19 cellular contexts compared by ENCODE assay signal in the genomic region with DNA sequence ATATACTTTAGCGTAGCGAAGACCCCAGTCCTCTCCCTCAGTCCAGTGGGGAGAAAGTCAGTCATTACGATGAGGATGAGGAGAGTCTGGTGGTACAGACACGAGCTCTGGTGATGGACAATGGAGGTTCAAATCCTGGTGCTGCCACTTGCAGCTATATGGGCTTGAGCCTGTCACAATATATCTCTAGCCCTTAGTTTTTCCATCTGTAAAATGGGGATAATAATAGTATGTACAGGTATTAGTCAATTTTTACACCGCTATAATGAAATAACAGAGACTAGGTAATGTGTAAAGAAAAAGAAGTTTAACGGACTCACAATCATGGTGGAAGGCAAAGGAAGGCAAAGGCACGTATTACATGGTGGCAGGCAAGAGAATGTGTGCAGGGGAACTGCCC.
"Had no signal": no experiment of that assay in that cellular context is flagged by ENCODE, and none has a peak within 500 bp of the region (broad histone marks: within the 10 kb centered on the region; RNA-seq: fewer than 3 reads in every experiment).

No MANE protein-coding gene starts in this region.

- H3K27me3 Mint-ChIP-seq: activated CD4-positive, alpha-beta T cell treated with anti-CD3 and anti-CD28 coated beads, Interleukin-2, amount 10 ng/mL, durations not matched to agents 7 days and 5 days; activated naive CD8-positive, alpha-beta T cell; central memory CD8-positive, alpha-beta T cell had no signal

- H3K9me3 Mint-ChIP-seq: central memory CD8-positive, alpha-beta T cell; neural crest cell had no signal

- H3K4me2 ChIP-seq: smooth muscle cell had no signal

- DNase-seq: activated CD4-positive, alpha-beta T cell treated with anti-CD3 and anti-CD28 coated beads, Interleukin-2, amount 10 ng/mL, durations not matched to agents 7 days and 5 days; activated gamma-delta T cell treated with Interleukin-2 at 50 U/mL for 16 hours; activated T-cell treated with anti-CD3 and anti-CD28 coated beads, Interleukin-2, amount 50 U/mL, for 1 hour; amniotic stem cell; effector memory CD4-positive, alpha-beta T cell; foreskin keratinocyte; left lung; midbrain; occipital lobe; sigmoid colon; stimulated activated CD4-positive, alpha-beta T cell treated with anti-CD3 and anti-CD28 coated beads, Interleukin-15, amount 100 ng/mL, for 24 hours; stimulated activated naive CD4-positive, alpha-beta T cell had no signal

- FAIRE-seq: colon had no signal

- H3K27ac ChIP-seq: breast epithelium, foreskin keratinocyte, left lung, sigmoid colon had no signal

- H3K9me3 ChIP-seq: breast epithelium, left lung, sigmoid colon had no signal

- H3K4me3 Mint-ChIP-seq: activated CD4-positive, alpha-beta T cell treated with anti-CD3 and anti-CD28 coated beads, Interleukin-2, amount 10 ng/mL, durations not matched to agents 7 days and 5 days; activated naive CD8-positive, alpha-beta T cell; central memory CD8-positive, alpha-beta T cell; neural crest cell had no signal

- H3K27me3 ChIP-seq: breast epithelium, foreskin keratinocyte, left lung, sigmoid colon had no signal

- ATAC-seq: activated CD4-positive, CD25-positive, alpha-beta regulatory T cell treated with anti-CD3 and anti-CD28 coated beads, Interleukin-2, amount 50 U/mL, for 24 hours; foreskin keratinocyte; left lung had no signal

- H3K4me1 ChIP-seq: breast epithelium had no signal

- H3K27ac Mint-ChIP-seq: activated CD4-positive, alpha-beta T cell treated with anti-CD3 and anti-CD28 coated beads, Interleukin-2, amount 10 ng/mL, durations not matched to agents 7 days and 5 days; activated naive CD8-positive, alpha-beta T cell had no signal

- H3K4me3 ChIP-seq: breast epithelium, left lung, sigmoid colon, smooth muscle cell had no signal
